15 cellular contexts compared by ENCODE assay signal in genomic region chr17:9151091-9151490, GRCh38.
A peak's percentile ranks its signal among the peaks of the same experiment; 100 is the strongest.
DNase-seq lines count a peak whose midpoint lies in the region; ATAC-seq, FAIRE-seq and TF ChIP-seq lines count a peak whose summit lies in the region.
"Had no signal": no experiment of that assay in that cellular context is flagged by ENCODE, and none has a peak within 500 bp of the region (broad histone marks: within the 10 kb centered on the region; RNA-seq: fewer than 3 reads in every experiment).

No MANE protein-coding gene starts in this region.

- H3K4me3 Mint-ChIP-seq in activated CD8-positive, alpha-beta memory T cell treated with anti-CD3 and anti-CD28 coated beads, Interleukin-2, amount 10 ng/mL, durations not matched to agents 7 days and 5 days, result no peak overlapping the region
- H3K4me3 Mint-ChIP-seq: activated CD4-positive, alpha-beta T cell treated with anti-CD3 and anti-CD28 coated beads, Interleukin-2, amount 10 ng/mL, durations not matched to agents 7 days and 5 days; stimulated activated naive CD8-positive, alpha-beta T cell treated with anti-CD3 and anti-CD28 coated beads, Interleukin-15, amount 100 ng/mL, for 72 hours had no signal

- no peak for TF ChIP-seq RAD21 in H1 (IDR thresholded peaks at IDR 0.05 in 1 of 2, conservative IDR thresholded peaks at IDR 0.05 in 1 of 2; ENCODE audit: low read depth in 2 of 2, low read length in 2 of 2)

- H4K8ac ChIP-seq in H1 (ENCODE audit: extremely low read depth, insufficient read depth, low read length), result no peak overlapping the region

- H3K36me3 Mint-ChIP-seq in activated CD8-positive, alpha-beta memory T cell treated with anti-CD3 and anti-CD28 coated beads, Interleukin-2, amount 10 ng/mL, durations not matched to agents 7 days and 5 days, result no peaks in the 10 kb centered on the region

- peaks cover 0 to 5% (median 0%) of the 10 kb centered on the region in 4 experiments; a peak in 1 of 7 replicates for H3K4me1 ChIP-seq in H1 (replicated peaks in 1 of 4; ENCODE audit: control insufficient read depth in 3 of 4, insufficient read depth in 4 of 4, low read length in 3 of 4)

- H3K4me2 ChIP-seq in H1 (ENCODE audit: insufficient read depth in 1 of 2, low read depth in 2 of 2, low read length in 2 of 2), result no peak overlapping the region

- no peaks in the 10 kb centered on the region for H4K20me1 ChIP-seq in H1 (replicated peaks in 1 of 2; ENCODE audit: control insufficient read depth in 1 of 2, insufficient read depth in 2 of 2, low read length in 2 of 2)

- H2BK12ac ChIP-seq in H1 (ENCODE audit: low read depth, low read length), result no peak overlapping the region

- peaks cover 7% of the 10 kb centered on the region for H3K27me3 Mint-ChIP-seq in activated CD8-positive, alpha-beta memory T cell treated with anti-CD3 and anti-CD28 coated beads, Interleukin-2, amount 10 ng/mL, durations not matched to agents 7 days and 5 days

- no peak overlapping the region for H3K9ac ChIP-seq in H1 (replicated peaks in 1 of 4; ENCODE audit: extremely low read depth in 1 of 4, low read depth in 3 of 4, low read length in 3 of 4)

- FAIRE-seq in H1 (lab: Jason Lieb, UNC), result no peak

- H3K79me2 ChIP-seq in H1 (ENCODE audit: control insufficient read depth in 1 of 2, insufficient read depth in 2 of 2, low read length in 2 of 2), result no peaks in the 10 kb centered on the region

- no peaks in the 10 kb centered on the region for H3K36me3 ChIP-seq in H1 (ENCODE audit: control insufficient read depth in 2 of 4, insufficient read depth in 4 of 4, low read length in 3 of 4)

- no peak overlapping the region for H3K56ac ChIP-seq in H1 (replicated peaks; ENCODE audit: insufficient read length, low read depth, low read length)

- peak; percentile 46 for DNase-seq in DMS79 (lab: John Stamatoyannopoulos, UW)
- peak; percentile 64 for DNase-seq in NCI-H2029 treated with DMSO at 0.1 percent for 48 hours (lab: John Stamatoyannopoulos, UW)
- DNase-seq in H1 (ENCODE audit: low read depth in 1 of 2, low spot score in 2 of 2), result no peak
- peak; percentile 60 for DNase-seq in pons (ENCODE audit: low spot score)
- no peak for DNase-seq in activated CD8-positive, alpha-beta memory T cell treated with anti-CD3 and anti-CD28 coated beads, Interleukin-2, amount 10 ng/mL, durations not matched to agents 7 days and 5 days
- no peak for DNase-seq in SW480 (ENCODE audit: low spot score)
- no peak for DNase-seq in MV-4-11 (lab: John Stamatoyannopoulos, UW)
- DNase-seq: activated CD4-positive, alpha-beta T cell treated with anti-CD3 and anti-CD28 coated beads, Interleukin-2, amount 10 ng/mL, durations not matched to agents 7 days and 5 days; amniotic stem cell; NCI-H510A treated with DMSO at 0.1 percent for 48 hours; stimulated activated naive CD8-positive, alpha-beta T cell treated with anti-CD3 and anti-CD28 coated beads, Interleukin-15, amount 100 ng/mL, for 72 hours had no signal

- H2BK5ac ChIP-seq in H1 (ENCODE audit: low read depth, low read length), result no peak overlapping the region

- no peak overlapping the region for H3K4ac ChIP-seq in H1 (replicated peaks; ENCODE audit: insufficient read length, low read depth, low read length)

- no peak overlapping the region for H2BK20ac ChIP-seq in H1 (ENCODE audit: low read length)

- H3K79me1 ChIP-seq in H1 (ENCODE audit: low read depth, low read length), result no peaks in the 10 kb centered on the region

- H3K18ac ChIP-seq in H1 (ENCODE audit: extremely low read depth, low read length), result no peak overlapping the region

- no peak overlapping the region for H3K23ac ChIP-seq in H1 (ENCODE audit: insufficient read length)

- H3K9me3 ChIP-seq in H1 (ENCODE audit: insufficient read depth in 2 of 2, low read depth in 1 of 2, low read length in 1 of 2), result no peaks in the 10 kb centered on the region

- H2AFZ ChIP-seq in H1 (ENCODE audit: low read length), result no peak overlapping the region

- TF ChIP-seq POLR2A in H1 (IDR thresholded peaks at IDR 0.05; ENCODE audit: control extremely low read depth in 1 of 2, low read depth in 2 of 2, low read length in 2 of 2), result no peak

- no peak for TF ChIP-seq CTCF in H1 (IDR thresholded peaks at IDR 0.05; ENCODE audit: control extremely low read depth in 1 of 3, insufficient read depth in 1 of 3, low read depth in 1 of 3, low read length in 3 of 3)

- POLR2A ChIA-PET in H1 (lab: Charles Lee; ENCODE audit: partially characterized antibody), result no interaction called here

- no peak overlapping the region for H3K14ac ChIP-seq in H1 (ENCODE audit: insufficient read length)

- no peak overlapping the region for H3K27ac ChIP-seq in H1 (ENCODE audit: low read depth, low read length)

- no peaks in the 10 kb centered on the region for H3K27me3 ChIP-seq in H1 (replicated peaks in 1 of 4; ENCODE audit: control insufficient read depth in 3 of 4, extremely low read depth in 1 of 4, insufficient read depth in 3 of 4, low read length in 3 of 4)

- H3K9me3 Mint-ChIP-seq in activated CD8-positive, alpha-beta memory T cell treated with anti-CD3 and anti-CD28 coated beads, Interleukin-2, amount 10 ng/mL, durations not matched to agents 7 days and 5 days (ENCODE audit: low read depth), result no peaks in the 10 kb centered on the region
- H3K9me3 Mint-ChIP-seq: activated CD4-positive, alpha-beta T cell treated with anti-CD3 and anti-CD28 coated beads, Interleukin-2, amount 10 ng/mL, durations not matched to agents 7 days and 5 days; stimulated activated naive CD8-positive, alpha-beta T cell treated with anti-CD3 and anti-CD28 coated beads, Interleukin-15, amount 100 ng/mL, for 72 hours had no signal

- H2AK5ac ChIP-seq in H1 (ENCODE audit: low read depth, low read length), result no peak overlapping the region

- H2BK120ac ChIP-seq in H1 (replicated peaks; ENCODE audit: low read depth, low read length), result no peak overlapping the region

- H4K91ac ChIP-seq in H1 (replicated peaks; ENCODE audit: insufficient read length, low read length), result no peak overlapping the region

- no peaks in the 10 kb centered on the region for H3K23me2 ChIP-seq in H1 (ENCODE audit: low read depth, low read length)

- no peak overlapping the region for H3K27ac Mint-ChIP-seq in activated CD8-positive, alpha-beta memory T cell treated with anti-CD3 and anti-CD28 coated beads, Interleukin-2, amount 10 ng/mL, durations not matched to agents 7 days and 5 days
- H3K27ac Mint-ChIP-seq: activated CD4-positive, alpha-beta T cell treated with anti-CD3 and anti-CD28 coated beads, Interleukin-2, amount 10 ng/mL, durations not matched to agents 7 days and 5 days had no signal

- 90% methylated on average over 6 of the region's 6 CpGs; no CpG with 5 or more reads in 1 of the 2 experiments for WGBS in H1 (ENCODE audit: extremely low coverage in 1 of 2, insufficient coverage in 1 of 2, insufficient read length in 1 of 2, insufficient replicate concordance in 2 of 2, low coverage in 1 of 2, low lambda C conversion rate in 2 of 2, missing lambda C conversion rate in 1 of 2), 2 experiments

- ATAC-seq in activated CD8-positive, alpha-beta memory T cell treated with anti-CD3 and anti-CD28 coated beads, Interleukin-2, amount 10 ng/mL, durations not matched to agents 7 days and 5 days, result no peak
- no peak for ATAC-seq in HG02610 (IDR thresholded peaks at IDR 0.05; ENCODE audit: unreplicated experiment)
- ATAC-seq: esophagus mucosa; left lobe of liver; stimulated activated naive CD8-positive, alpha-beta T cell treated with anti-CD3 and anti-CD28 coated beads, Interleukin-15, amount 100 ng/mL, for 72 hours had no signal

- H2BK15ac ChIP-seq in H1 (ENCODE audit: low read length), result 0 out of 2 replicates have a peak overlapping the region, but pooled peaks have one; percentile 46

- H3K4me1 Mint-ChIP-seq in activated CD8-positive, alpha-beta memory T cell treated with anti-CD3 and anti-CD28 coated beads, Interleukin-2, amount 10 ng/mL, durations not matched to agents 7 days and 5 days, result no peaks in the 10 kb centered on the region
- H3K4me1 Mint-ChIP-seq: activated CD4-positive, alpha-beta T cell treated with anti-CD3 and anti-CD28 coated beads, Interleukin-2, amount 10 ng/mL, durations not matched to agents 7 days and 5 days; stimulated activated naive CD8-positive, alpha-beta T cell treated with anti-CD3 and anti-CD28 coated beads, Interleukin-15, amount 100 ng/mL, for 72 hours had no signal

- no peak overlapping the region for H3K4me3 ChIP-seq in H1 (ENCODE audit: extremely low read depth in 1 of 4, insufficient read depth in 2 of 4, low read depth in 3 of 4, low read length in 4 of 4)
- H3K4me3 ChIP-seq: skin epidermis had no signal

- CTCF ChIA-PET in H1 (lab: Charles Lee; ENCODE audit: partially characterized antibody), result no interaction called here
- CTCF ChIA-PET in activated CD8-positive, alpha-beta memory T cell treated with anti-CD3 and anti-CD28 coated beads, Interleukin-2, amount 10 ng/mL, durations not matched to agents 7 days and 5 days (lab: Charles Lee), result no interaction called here

- H4K5ac ChIP-seq in H1 (ENCODE audit: insufficient read length, low read depth, low read length), result no peak overlapping the region

- no peak for TF ChIP-seq EP300 in H1 (IDR thresholded peaks at IDR 0.05; ENCODE audit: borderline replicate concordance in 1 of 2, low read depth in 2 of 2, low read length in 2 of 2)

TF ChIP-seq in H1, 55 proteins besides CTCF, POLR2A, EP300 and RAD21:
- no peak for TF ChIP-seq EGR1 (IDR thresholded peaks at IDR 0.05; ENCODE audit: borderline replicate concordance, low read depth, low read length)
- TF ChIP-seq EZH2 (IDR thresholded peaks at IDR 0.05; ENCODE audit: low read depth, low read length, severe bottlenecking), result no peak
- TF ChIP-seq JUN (IDR thresholded peaks at IDR 0.05; ENCODE audit: low read depth, low read length), result no peak
- no peak for TF ChIP-seq HDAC2 (IDR thresholded peaks at IDR 0.05; ENCODE audit: borderline replicate concordance in 1 of 2, low read depth in 2 of 2, low read length in 2 of 2)
- no peak for TF ChIP-seq BCL11A (IDR thresholded peaks at IDR 0.05; ENCODE audit: low read depth in 2 of 2, low read length in 2 of 2)
- TF ChIP-seq CBX5 (IDR thresholded peaks at IDR 0.05; ENCODE audit: low read depth, low read length), result no peak

Comparison
In these comparisons a context has a peak if more than half of its experiments do, and no peak if none do; other contexts are left out.
1. DNase-seq: peak in DMS79 (single experiment), NCI-H2029 treated with DMSO at 0.1 percent for 48 hours (single experiment) and pons (single experiment); none in H1 (0 of 2), activated CD8-positive, alpha-beta memory T cell treated with anti-CD3 and anti-CD28 coated beads, Interleukin-2, amount 10 ng/mL, durations not matched to agents 7 days and 5 days (single experiment), SW480 (single experiment) and MV-4-11 (single experiment).